In the genomic region with DNA sequence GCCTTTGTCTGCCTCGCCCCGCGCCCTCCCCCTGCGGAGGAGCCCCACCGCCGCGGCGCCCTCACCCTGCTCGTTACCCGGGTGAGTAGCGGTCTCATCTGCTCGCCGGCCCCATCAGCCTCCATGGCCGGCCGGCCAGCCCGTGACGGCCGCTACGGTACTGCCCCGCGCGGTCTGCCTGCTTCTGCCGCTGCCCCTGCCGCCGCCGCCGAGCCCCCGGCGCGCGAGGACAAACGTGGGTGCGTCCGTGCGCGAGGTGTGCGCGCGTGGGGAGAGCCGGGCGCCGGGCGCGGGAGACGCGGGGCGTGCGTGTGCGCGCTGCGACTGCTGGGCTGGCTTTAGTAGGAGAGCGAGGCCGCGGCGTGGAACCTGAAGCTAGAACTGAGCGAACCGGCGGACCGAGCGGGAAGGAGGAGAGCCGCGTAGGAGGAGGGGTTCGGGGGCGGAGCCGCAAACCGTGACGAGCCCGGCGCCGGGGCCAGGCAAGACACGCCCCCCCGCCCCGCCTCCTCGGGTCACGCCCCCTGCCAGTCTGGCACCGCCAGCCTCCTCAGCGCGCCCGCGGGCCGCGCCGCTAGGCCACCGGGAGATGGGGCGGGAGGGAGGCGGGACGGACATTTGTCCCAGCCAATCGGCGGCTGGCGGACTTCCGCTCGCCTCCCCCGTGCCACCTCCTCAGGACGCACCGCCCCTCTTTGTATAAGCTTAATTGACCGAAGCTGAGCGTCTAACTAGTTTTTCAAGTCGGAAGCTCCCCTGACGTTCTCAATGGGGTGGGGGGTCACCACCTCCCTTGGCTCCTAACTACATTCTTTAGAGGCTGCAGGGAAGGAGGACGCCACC, we compare ENCODE assay signal across 1 cellular context.
TF ChIP-seq lines count a peak whose summit lies in the region.

A gene (minus strand): TSS at position 383 of the 843 bp plus-strand sequence. CDS start 258 bp downstream, at position 125.

TF ChIP-seq in HepG2, 621 proteins besides CTCF, POLR2A, EP300 and RAD21 (continued from another document and continues in another):
- 0 out of 2 replicates have a peak, but pooled peaks have one; percentile 19 for TF ChIP-seq TBX3 (IDR thresholded peaks at IDR 0.05; ENCODE audit: borderline replicate concordance)
- peak; percentile 38; the same call in 1 of the 2 replicates for TF ChIP-seq ZFP90 (CRISPR knock-in tag; IDR thresholded peaks at IDR 0.05; ENCODE audit: borderline replicate concordance)
- TF ChIP-seq, protein P1, sequence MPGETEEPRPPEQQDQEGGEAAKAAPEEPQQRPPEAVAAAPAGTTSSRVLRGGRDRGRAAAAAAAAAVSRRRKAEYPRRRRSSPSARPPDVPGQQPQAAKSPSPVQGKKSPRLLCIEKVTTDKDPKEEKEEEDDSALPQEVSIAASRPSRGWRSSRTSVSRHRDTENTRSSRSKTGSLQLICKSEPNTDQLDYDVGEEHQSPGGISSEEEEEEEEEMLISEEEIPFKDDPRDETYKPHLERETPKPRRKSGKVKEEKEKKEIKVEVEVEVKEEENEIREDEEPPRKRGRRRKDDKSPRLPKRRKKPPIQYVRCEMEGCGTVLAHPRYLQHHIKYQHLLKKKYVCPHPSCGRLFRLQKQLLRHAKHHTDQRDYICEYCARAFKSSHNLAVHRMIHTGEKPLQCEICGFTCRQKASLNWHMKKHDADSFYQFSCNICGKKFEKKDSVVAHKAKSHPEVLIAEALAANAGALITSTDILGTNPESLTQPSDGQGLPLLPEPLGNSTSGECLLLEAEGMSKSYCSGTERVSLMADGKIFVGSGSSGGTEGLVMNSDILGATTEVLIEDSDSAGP (CRISPR knock-in tag; IDR thresholded peaks at IDR 0.05; ENCODE audit: borderline replicate concordance) = peak; percentile 56; the same call in 1 of the 2 replicates
- TF ChIP-seq ARNTL (CRISPR knock-in tag; IDR thresholded peaks at IDR 0.05) = no peak
- no peak for TF ChIP-seq MTF2 (CRISPR knock-in tag; IDR thresholded peaks at IDR 0.05; ENCODE audit: borderline replicate concordance)
- TF ChIP-seq ELF1 (CRISPR knock-in tag; IDR thresholded peaks at IDR 0.05) = peak; percentile 61
- TF ChIP-seq MZF1 (CRISPR knock-in tag; IDR thresholded peaks at IDR 0.05; ENCODE audit: borderline replicate concordance) = no peak
- TF ChIP-seq KLF9 (CRISPR knock-in tag; IDR thresholded peaks at IDR 0.05; ENCODE audit: low read depth) = no peak
- TF ChIP-seq ZNF678 (CRISPR knock-in tag; IDR thresholded peaks at IDR 0.05) = no peak
- TF ChIP-seq, protein P2, sequence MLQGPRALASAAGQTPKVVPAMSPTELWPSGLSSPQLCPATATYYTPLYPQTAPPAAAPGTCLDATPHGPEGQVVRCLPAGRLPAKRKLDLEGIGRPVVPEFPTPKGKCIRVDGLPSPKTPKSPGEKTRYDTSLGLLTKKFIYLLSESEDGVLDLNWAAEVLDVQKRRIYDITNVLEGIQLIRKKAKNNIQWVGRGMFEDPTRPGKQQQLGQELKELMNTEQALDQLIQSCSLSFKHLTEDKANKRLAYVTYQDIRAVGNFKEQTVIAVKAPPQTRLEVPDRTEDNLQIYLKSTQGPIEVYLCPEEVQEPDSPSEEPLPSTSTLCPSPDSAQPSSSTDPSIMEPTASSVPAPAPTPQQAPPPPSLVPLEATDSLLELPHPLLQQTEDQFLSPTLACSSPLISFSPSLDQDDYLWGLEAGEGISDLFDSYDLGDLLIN (CRISPR knock-in tag; IDR thresholded peaks at IDR 0.05; ENCODE audit: borderline replicate concordance) = no peak
- peak; percentile 95 for TF ChIP-seq SP2 (CRISPR knock-in tag; IDR thresholded peaks at IDR 0.05)
- TF ChIP-seq NR1H2 (CRISPR knock-in tag; IDR thresholded peaks at IDR 0.05; ENCODE audit: borderline replicate concordance, low read depth) = no peak
- TF ChIP-seq SOX5 (CRISPR knock-in tag; IDR thresholded peaks at IDR 0.05; ENCODE audit: borderline replicate concordance) = peak; percentile 37; the same call in 1 of the 2 replicates
- no peak for TF ChIP-seq CC2D1A (CRISPR knock-in tag; IDR thresholded peaks at IDR 0.05)
- TF ChIP-seq, protein P3, sequence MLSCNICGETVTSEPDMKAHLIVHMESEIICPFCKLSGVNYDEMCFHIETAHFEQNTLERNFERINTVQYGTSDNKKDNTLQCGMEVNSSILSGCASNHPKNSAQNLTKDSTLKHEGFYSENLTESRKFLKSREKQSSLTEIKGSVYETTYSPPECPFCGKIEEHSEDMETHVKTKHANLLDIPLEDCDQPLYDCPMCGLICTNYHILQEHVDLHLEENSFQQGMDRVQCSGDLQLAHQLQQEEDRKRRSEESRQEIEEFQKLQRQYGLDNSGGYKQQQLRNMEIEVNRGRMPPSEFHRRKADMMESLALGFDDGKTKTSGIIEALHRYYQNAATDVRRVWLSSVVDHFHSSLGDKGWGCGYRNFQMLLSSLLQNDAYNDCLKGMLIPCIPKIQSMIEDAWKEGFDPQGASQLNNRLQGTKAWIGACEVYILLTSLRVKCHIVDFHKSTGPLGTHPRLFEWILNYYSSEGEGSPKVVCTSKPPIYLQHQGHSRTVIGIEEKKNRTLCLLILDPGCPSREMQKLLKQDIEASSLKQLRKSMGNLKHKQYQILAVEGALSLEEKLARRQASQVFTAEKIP (CRISPR knock-in tag; IDR thresholded peaks at IDR 0.05; ENCODE audit: borderline replicate concordance) = no peak
- TF ChIP-seq BHLHE40 (IDR thresholded peaks at IDR 0.05; ENCODE audit: low read length) = no peak
- TF ChIP-seq ZNF550 (CRISPR knock-in tag; IDR thresholded peaks at IDR 0.05; ENCODE audit: borderline replicate concordance) = no peak
- TF ChIP-seq TARDBP (CRISPR knock-in tag; IDR thresholded peaks at IDR 0.05) = peak; percentile 36; the same call in 1 of the 2 replicates
- TF ChIP-seq CBX5 (CRISPR knock-in tag; IDR thresholded peaks at IDR 0.05; ENCODE audit: borderline replicate concordance) = no peak; the same call in 1 of the 2 replicates
- peak; percentile 62; the same call in 1 of the 2 replicates for TF ChIP-seq ZNF674 (CRISPR knock-in tag; IDR thresholded peaks at IDR 0.05; ENCODE audit: low read depth)
- TF ChIP-seq ZFX (CRISPR knock-in tag; IDR thresholded peaks at IDR 0.05; ENCODE audit: low read depth) = peak; percentile 73
- TF ChIP-seq, protein P4, sequence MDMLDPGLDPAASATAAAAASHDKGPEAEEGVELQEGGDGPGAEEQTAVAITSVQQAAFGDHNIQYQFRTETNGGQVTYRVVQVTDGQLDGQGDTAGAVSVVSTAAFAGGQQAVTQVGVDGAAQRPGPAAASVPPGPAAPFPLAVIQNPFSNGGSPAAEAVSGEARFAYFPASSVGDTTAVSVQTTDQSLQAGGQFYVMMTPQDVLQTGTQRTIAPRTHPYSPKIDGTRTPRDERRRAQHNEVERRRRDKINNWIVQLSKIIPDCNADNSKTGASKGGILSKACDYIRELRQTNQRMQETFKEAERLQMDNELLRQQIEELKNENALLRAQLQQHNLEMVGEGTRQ (IDR thresholded peaks at IDR 0.05; ENCODE audit: low read depth, low read length) = no peak
- TF ChIP-seq, protein P4 (CRISPR knock-in tag; IDR thresholded peaks at IDR 0.05; ENCODE audit: borderline replicate concordance) = no peak; the same call in 1 of the 2 replicates
- TF ChIP-seq ETV5 (CRISPR knock-in tag; IDR thresholded peaks at IDR 0.05; ENCODE audit: borderline replicate concordance) = peak; percentile 39; the same call in 1 of the 2 replicates
- TF ChIP-seq, protein P5, sequence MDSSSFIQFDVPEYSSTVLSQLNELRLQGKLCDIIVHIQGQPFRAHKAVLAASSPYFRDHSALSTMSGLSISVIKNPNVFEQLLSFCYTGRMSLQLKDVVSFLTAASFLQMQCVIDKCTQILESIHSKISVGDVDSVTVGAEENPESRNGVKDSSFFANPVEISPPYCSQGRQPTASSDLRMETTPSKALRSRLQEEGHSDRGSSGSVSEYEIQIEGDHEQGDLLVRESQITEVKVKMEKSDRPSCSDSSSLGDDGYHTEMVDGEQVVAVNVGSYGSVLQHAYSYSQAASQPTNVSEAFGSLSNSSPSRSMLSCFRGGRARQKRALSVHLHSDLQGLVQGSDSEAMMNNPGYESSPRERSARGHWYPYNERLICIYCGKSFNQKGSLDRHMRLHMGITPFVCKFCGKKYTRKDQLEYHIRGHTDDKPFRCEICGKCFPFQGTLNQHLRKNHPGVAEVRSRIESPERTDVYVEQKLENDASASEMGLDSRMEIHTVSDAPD (CRISPR knock-in tag; IDR thresholded peaks at IDR 0.05) = peak; percentile 89
- TF ChIP-seq ZNF713 (CRISPR knock-in tag; IDR thresholded peaks at IDR 0.05) = 0 out of 2 replicates have a peak, but pooled peaks have one; percentile 60
- TF ChIP-seq, protein P6, sequence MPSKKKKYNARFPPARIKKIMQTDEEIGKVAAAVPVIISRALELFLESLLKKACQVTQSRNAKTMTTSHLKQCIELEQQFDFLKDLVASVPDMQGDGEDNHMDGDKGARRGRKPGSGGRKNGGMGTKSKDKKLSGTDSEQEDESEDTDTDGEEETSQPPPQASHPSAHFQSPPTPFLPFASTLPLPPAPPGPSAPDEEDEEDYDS (CRISPR knock-in tag; IDR thresholded peaks at IDR 0.05) = peak; percentile 80
- TF ChIP-seq ZNF12 (CRISPR knock-in tag; IDR thresholded peaks at IDR 0.05) = peak; percentile 18; the same call in 1 of the 2 replicates
- TF ChIP-seq, protein P7, sequence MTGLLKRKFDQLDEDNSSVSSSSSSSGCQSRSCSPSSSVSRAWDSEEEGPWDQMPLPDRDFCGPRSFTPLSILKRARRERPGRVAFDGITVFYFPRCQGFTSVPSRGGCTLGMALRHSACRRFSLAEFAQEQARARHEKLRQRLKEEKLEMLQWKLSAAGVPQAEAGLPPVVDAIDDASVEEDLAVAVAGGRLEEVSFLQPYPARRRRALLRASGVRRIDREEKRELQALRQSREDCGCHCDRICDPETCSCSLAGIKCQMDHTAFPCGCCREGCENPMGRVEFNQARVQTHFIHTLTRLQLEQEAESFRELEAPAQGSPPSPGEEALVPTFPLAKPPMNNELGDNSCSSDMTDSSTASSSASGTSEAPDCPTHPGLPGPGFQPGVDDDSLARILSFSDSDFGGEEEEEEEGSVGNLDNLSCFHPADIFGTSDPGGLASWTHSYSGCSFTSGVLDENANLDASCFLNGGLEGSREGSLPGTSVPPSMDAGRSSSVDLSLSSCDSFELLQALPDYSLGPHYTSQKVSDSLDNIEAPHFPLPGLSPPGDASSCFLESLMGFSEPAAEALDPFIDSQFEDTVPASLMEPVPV (CRISPR knock-in tag; IDR thresholded peaks at IDR 0.05) = 0 out of 2 replicates have a peak, but pooled peaks have one; percentile 24
- peak; percentile 72; the same call in 1 of the 2 replicates for TF ChIP-seq BORCS8-MEF2B (CRISPR knock-in tag; IDR thresholded peaks at IDR 0.05)
- TF ChIP-seq, protein P8, sequence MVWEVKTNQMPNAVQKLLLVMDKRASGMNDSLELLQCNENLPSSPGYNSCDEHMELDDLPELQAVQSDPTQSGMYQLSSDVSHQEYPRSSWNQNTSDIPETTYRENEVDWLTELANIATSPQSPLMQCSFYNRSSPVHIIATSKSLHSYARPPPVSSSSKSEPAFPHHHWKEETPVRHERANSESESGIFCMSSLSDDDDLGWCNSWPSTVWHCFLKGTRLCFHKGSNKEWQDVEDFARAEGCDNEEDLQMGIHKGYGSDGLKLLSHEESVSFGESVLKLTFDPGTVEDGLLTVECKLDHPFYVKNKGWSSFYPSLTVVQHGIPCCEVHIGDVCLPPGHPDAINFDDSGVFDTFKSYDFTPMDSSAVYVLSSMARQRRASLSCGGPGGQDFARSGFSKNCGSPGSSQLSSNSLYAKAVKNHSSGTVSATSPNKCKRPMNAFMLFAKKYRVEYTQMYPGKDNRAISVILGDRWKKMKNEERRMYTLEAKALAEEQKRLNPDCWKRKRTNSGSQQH (CRISPR knock-in tag; IDR thresholded peaks at IDR 0.05; ENCODE audit: low read depth) = no peak
- 0 out of 2 replicates have a peak, but pooled peaks have one; percentile 32 for TF ChIP-seq MEIS1 (CRISPR knock-in tag; IDR thresholded peaks at IDR 0.05; ENCODE audit: borderline replicate concordance)
- TF ChIP-seq SP5 (CRISPR knock-in tag; IDR thresholded peaks at IDR 0.05; ENCODE audit: borderline replicate concordance, low read depth) = peak; percentile 81
- TF ChIP-seq, protein P9, sequence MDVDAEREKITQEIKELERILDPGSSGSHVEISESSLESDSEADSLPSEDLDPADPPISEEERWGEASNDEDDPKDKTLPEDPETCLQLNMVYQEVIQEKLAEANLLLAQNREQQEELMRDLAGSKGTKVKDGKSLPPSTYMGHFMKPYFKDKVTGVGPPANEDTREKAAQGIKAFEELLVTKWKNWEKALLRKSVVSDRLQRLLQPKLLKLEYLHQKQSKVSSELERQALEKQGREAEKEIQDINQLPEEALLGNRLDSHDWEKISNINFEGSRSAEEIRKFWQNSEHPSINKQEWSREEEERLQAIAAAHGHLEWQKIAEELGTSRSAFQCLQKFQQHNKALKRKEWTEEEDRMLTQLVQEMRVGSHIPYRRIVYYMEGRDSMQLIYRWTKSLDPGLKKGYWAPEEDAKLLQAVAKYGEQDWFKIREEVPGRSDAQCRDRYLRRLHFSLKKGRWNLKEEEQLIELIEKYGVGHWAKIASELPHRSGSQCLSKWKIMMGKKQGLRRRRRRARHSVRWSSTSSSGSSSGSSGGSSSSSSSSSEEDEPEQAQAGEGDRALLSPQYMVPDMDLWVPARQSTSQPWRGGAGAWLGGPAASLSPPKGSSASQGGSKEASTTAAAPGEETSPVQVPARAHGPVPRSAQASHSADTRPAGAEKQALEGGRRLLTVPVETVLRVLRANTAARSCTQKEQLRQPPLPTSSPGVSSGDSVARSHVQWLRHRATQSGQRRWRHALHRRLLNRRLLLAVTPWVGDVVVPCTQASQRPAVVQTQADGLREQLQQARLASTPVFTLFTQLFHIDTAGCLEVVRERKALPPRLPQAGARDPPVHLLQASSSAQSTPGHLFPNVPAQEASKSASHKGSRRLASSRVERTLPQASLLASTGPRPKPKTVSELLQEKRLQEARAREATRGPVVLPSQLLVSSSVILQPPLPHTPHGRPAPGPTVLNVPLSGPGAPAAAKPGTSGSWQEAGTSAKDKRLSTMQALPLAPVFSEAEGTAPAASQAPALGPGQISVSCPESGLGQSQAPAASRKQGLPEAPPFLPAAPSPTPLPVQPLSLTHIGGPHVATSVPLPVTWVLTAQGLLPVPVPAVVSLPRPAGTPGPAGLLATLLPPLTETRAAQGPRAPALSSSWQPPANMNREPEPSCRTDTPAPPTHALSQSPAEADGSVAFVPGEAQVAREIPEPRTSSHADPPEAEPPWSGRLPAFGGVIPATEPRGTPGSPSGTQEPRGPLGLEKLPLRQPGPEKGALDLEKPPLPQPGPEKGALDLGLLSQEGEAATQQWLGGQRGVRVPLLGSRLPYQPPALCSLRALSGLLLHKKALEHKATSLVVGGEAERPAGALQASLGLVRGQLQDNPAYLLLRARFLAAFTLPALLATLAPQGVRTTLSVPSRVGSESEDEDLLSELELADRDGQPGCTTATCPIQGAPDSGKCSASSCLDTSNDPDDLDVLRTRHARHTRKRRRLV (CRISPR knock-in tag; IDR thresholded peaks at IDR 0.05) = no peak
- 0 out of 2 replicates have a peak, but pooled peaks have one; percentile 72 for TF ChIP-seq ZNF563 (CRISPR knock-in tag; IDR thresholded peaks at IDR 0.05)
- no peak for TF ChIP-seq ZNF737 (CRISPR knock-in tag; IDR thresholded peaks at IDR 0.05; ENCODE audit: borderline replicate concordance)
